ENCODE assay signal across 1 cellular context in genomic region chr4:153344131-153345010, GRCh38.
A peak's percentile ranks its signal among the peaks of the same experiment; 100 is the strongest.
TF ChIP-seq lines count a peak whose summit lies in the region.

Gene MND1, plus strand, starts transcription at chr4:153344688. Its CDS starts 50 bp downstream, at chr4:153344738.

TF ChIP-seq in HepG2, 621 proteins besides CTCF, POLR2A, EP300 and RAD21 (continued from another document and continues in another):
- TF ChIP-seq IRX3 (CRISPR knock-in tag; IDR thresholded peaks at IDR 0.05; ENCODE audit: borderline replicate concordance, low read depth), result peak; percentile 88
- TF ChIP-seq ZC3H13 (CRISPR knock-in tag; IDR thresholded peaks at IDR 0.05), result no peak
- TF ChIP-seq ZNF777 (CRISPR knock-in tag; IDR thresholded peaks at IDR 0.05), result peak; percentile 72
- TF ChIP-seq PAXIP1 (CRISPR knock-in tag; conservative IDR thresholded peaks at IDR 0.05), result peak; percentile 10; the same call in 1 of the 2 replicates
- TF ChIP-seq MXD4 (CRISPR knock-in tag; IDR thresholded peaks at IDR 0.05), result peak; percentile 71; the same call in 1 of the 2 replicates
- no peak for TF ChIP-seq ZNF496 (CRISPR knock-in tag; IDR thresholded peaks at IDR 0.05; ENCODE audit: insufficient replicate concordance)
- no peak; the same call in 1 of the 2 replicates for TF ChIP-seq ZNF484 (CRISPR knock-in tag; IDR thresholded peaks at IDR 0.05; ENCODE audit: borderline replicate concordance, low read depth)
- peak; percentile 57; the same call in 1 of the 2 replicates for TF ChIP-seq ZNF205 (CRISPR knock-in tag; IDR thresholded peaks at IDR 0.05)
- no peak for TF ChIP-seq HNRNPUL1 (IDR thresholded peaks at IDR 0.05; ENCODE audit: low read depth, low read length)
- no peak for TF ChIP-seq ZNF740 (CRISPR knock-in tag; IDR thresholded peaks at IDR 0.05)
- 0 out of 2 replicates have a peak, but pooled peaks have one; percentile 31 for TF ChIP-seq BRCA1 (CRISPR knock-in tag; IDR thresholded peaks at IDR 0.05)
- TF ChIP-seq ZBTB40 (IDR thresholded peaks at IDR 0.05), result no peak
- TF ChIP-seq ZBTB40 (CRISPR knock-in tag; IDR thresholded peaks at IDR 0.05), result peak; percentile 45; the same call in 1 of the 2 replicates
- peak; percentile 79; the same call in 1 of the 2 replicates for TF ChIP-seq CBFB (CRISPR knock-in tag; IDR thresholded peaks at IDR 0.05)
- TF ChIP-seq MATR3 (CRISPR knock-in tag; IDR thresholded peaks at IDR 0.05), result no peak
- TF ChIP-seq BATF2 (CRISPR knock-in tag; IDR thresholded peaks at IDR 0.05), result peak; percentile 90
- TF ChIP-seq PHB2 (IDR thresholded peaks at IDR 0.05; ENCODE audit: partially characterized antibody), result no peak
- TF ChIP-seq ZNF530 (CRISPR knock-in tag; IDR thresholded peaks at IDR 0.05; ENCODE audit: low read depth), result no peak
- no peak for TF ChIP-seq PRPF4 (IDR thresholded peaks at IDR 0.05; ENCODE audit: low read depth, low read length, poor library complexity, severe bottlenecking)
- no peak for TF ChIP-seq NFE2 (CRISPR knock-in tag; IDR thresholded peaks at IDR 0.05)
- TF ChIP-seq GTF3A (CRISPR knock-in tag; conservative IDR thresholded peaks at IDR 0.05), result no peak
- no peak; the same call in 1 of the 2 replicates for TF ChIP-seq ZNF782 (CRISPR knock-in tag; IDR thresholded peaks at IDR 0.05; ENCODE audit: borderline replicate concordance)
- TF ChIP-seq ZNF737 (CRISPR knock-in tag; IDR thresholded peaks at IDR 0.05; ENCODE audit: borderline replicate concordance), result no peak
- TF ChIP-seq ZNF616 (CRISPR knock-in tag; IDR thresholded peaks at IDR 0.05; ENCODE audit: low read depth), result 0 out of 2 replicates have a peak, but pooled peaks have one; percentile 58
- no peak for TF ChIP-seq DPF2 (CRISPR knock-in tag; IDR thresholded peaks at IDR 0.05; ENCODE audit: borderline replicate concordance, low read depth)
- peak; percentile 51; the same call in 1 of the 2 replicates for TF ChIP-seq ZNF276 (CRISPR knock-in tag; IDR thresholded peaks at IDR 0.05; ENCODE audit: low read depth)
- TF ChIP-seq SUZ12 (IDR thresholded peaks at IDR 0.05; ENCODE audit: low read depth, low read length), result no peak
- no peak for TF ChIP-seq PCBP2 (optimal IDR thresholded peaks at IDR 0.05; ENCODE audit: low read depth, low read length, poor library complexity, severe bottlenecking)
- TF ChIP-seq REXO4 (CRISPR knock-in tag; IDR thresholded peaks at IDR 0.05; ENCODE audit: borderline replicate concordance), result peak; percentile 77; the same call in 1 of the 2 replicates
- TF ChIP-seq DNMT1 (CRISPR knock-in tag; IDR thresholded peaks at IDR 0.05), result peak; percentile 79; the same call in 1 of the 2 replicates
- TF ChIP-seq RCOR2 (CRISPR knock-in tag; IDR thresholded peaks at IDR 0.05), result no peak
- no peak for TF ChIP-seq ZFP41 (CRISPR knock-in tag; IDR thresholded peaks at IDR 0.05; ENCODE audit: borderline replicate concordance)
- 0 out of 2 replicates have a peak, but pooled peaks have one; percentile 8 for TF ChIP-seq HOXA5 (CRISPR knock-in tag; IDR thresholded peaks at IDR 0.05)
- no peak for TF ChIP-seq ZNF644 (CRISPR knock-in tag; IDR thresholded peaks at IDR 0.05; ENCODE audit: low read depth)
- 0 out of 2 replicates have a peak, but pooled peaks have one; percentile 11 for TF ChIP-seq RXRB (CRISPR knock-in tag; IDR thresholded peaks at IDR 0.05; ENCODE audit: borderline replicate concordance)
- peak; percentile 76 for TF ChIP-seq BCL3 (CRISPR knock-in tag; IDR thresholded peaks at IDR 0.05)
- TF ChIP-seq CENPT (CRISPR knock-in tag; IDR thresholded peaks at IDR 0.05; ENCODE audit: low read depth), result peak; percentile 92
- TF ChIP-seq PPARG (CRISPR knock-in tag; conservative IDR thresholded peaks at IDR 0.05), result no peak
- TF ChIP-seq NR1H2 (CRISPR knock-in tag; IDR thresholded peaks at IDR 0.05; ENCODE audit: borderline replicate concordance, low read depth), result no peak
- TF ChIP-seq CREM (IDR thresholded peaks at IDR 0.05), result no peak
- TF ChIP-seq CREM (CRISPR knock-in tag; IDR thresholded peaks at IDR 0.05), result no peak
- TF ChIP-seq SNAPC5 (CRISPR knock-in tag; IDR thresholded peaks at IDR 0.05; ENCODE audit: borderline replicate concordance), result no peak
- TF ChIP-seq JARID2 (CRISPR knock-in tag; IDR thresholded peaks at IDR 0.05; ENCODE audit: insufficient replicate concordance), result no peak
- no peak for TF ChIP-seq ZFP36 (IDR thresholded peaks at IDR 0.05; ENCODE audit: borderline replicate concordance, low read depth, low read length, partially characterized antibody)
- 0 out of 2 replicates have a peak, but pooled peaks have one; percentile 37 for TF ChIP-seq ARHGAP35 (CRISPR knock-in tag; IDR thresholded peaks at IDR 0.05; ENCODE audit: borderline replicate concordance)
- peak; percentile 92; the same call in 1 of the 2 replicates for TF ChIP-seq ZNF704 (CRISPR knock-in tag; IDR thresholded peaks at IDR 0.05; ENCODE audit: borderline replicate concordance)
